In the genomic region with DNA sequence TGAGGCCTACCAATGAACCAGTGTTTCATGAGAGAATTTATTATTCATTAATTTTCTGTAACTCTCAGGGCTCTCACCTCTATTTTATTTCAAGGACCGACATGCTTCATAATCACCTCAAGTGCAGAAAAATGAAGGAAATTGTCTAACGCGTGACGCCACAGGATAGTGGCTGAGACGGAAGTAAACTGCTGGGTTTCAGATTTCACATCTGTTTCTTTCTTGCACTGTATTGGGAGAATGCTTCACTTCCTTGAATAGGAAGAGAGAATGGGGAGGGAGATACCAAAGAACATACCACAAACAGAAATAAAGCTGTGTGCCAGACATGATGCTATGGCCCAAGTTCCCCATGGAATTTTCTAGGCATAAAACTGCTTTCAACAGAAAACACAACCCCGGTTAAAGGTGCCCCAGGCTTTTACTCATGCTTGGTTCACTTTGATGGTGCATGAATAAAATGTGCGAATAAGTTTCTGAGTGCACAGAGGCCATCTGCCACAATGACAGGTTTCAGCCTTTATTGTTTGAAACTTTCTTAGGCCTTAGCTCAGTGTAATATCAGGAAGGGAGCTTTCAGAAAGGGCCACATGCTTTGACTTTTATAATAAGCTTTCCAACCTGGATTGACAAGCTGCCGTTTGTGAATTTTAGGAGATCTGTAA, we compare ENCODE assay signal across 19 cellular contexts.
A peak's percentile ranks its signal among the peaks of the same experiment; 100 is the strongest.
DNase-seq lines count a peak whose midpoint lies in the region; ATAC-seq and TF ChIP-seq lines count a peak whose summit lies in the region.
"Had no signal": no experiment of that assay in that cellular context is flagged by ENCODE, and none has a peak within 500 bp of the region (broad histone marks: within the 10 kb centered on the region; RNA-seq: fewer than 3 reads in every experiment).

No MANE protein-coding gene starts in this region.

- H3K4me3 Mint-ChIP-seq in neural crest cell: no peak overlapping the region
- H3K4me3 Mint-ChIP-seq: B cell; CD8-positive, alpha-beta T cell; T-cell had no signal

- no peaks in the 10 kb centered on the region for H3K27me3 ChIP-seq in A673 (replicated peaks; ENCODE audit: insufficient read depth, low read depth, low read length, poor library complexity)

- CTCF ChIA-PET in A673 (lab: Charles Lee): no interaction called here

- no peaks in the 10 kb centered on the region for H3K9me3 ChIP-seq in A673 (ENCODE audit: low read depth, low read length, poor library complexity, severe bottlenecking)
- H3K9me3 ChIP-seq: Caco-2 had no signal

- no peaks in the 10 kb centered on the region for H3K36me3 Mint-ChIP-seq in neural crest cell (ENCODE audit: low read depth)
- H3K36me3 Mint-ChIP-seq: CD8-positive, alpha-beta T cell; T-cell had no signal

- no peaks in the 10 kb centered on the region for H3K36me3 ChIP-seq in A673 (ENCODE audit: insufficient read depth, low read length, poor library complexity, severe bottlenecking)

- ATAC-seq in GM18867 (IDR thresholded peaks at IDR 0.05; ENCODE audit: unreplicated experiment) (no peak), HG03039 (IDR thresholded peaks at IDR 0.05; ENCODE audit: unreplicated experiment) (no peak)
- ATAC-seq: CD8-positive, alpha-beta T cell; T-cell had no signal

- H3K4me1 ChIP-seq in A673 (ENCODE audit: insufficient read depth, low read length, poor library complexity, severe bottlenecking): no peaks in the 10 kb centered on the region
- H3K4me1 ChIP-seq: Caco-2 had no signal

- no peak overlapping the region for H3K4me3 ChIP-seq in A673 (ENCODE audit: low read depth, low read length, poor library complexity, severe bottlenecking)

- intact Hi-C loops in A673 (cut with micrococcal nuclease; ENCODE audit: unreplicated experiment): no loop called here

- H3K9me3 Mint-ChIP-seq in neural crest cell: no peaks in the 10 kb centered on the region

- H3K27me3 Mint-ChIP-seq in neural crest cell (ENCODE audit: low read depth): no peaks in the 10 kb centered on the region
- H3K27me3 Mint-ChIP-seq: B cell, T-cell had no signal

- POLR2A ChIA-PET in A673 (lab: Charles Lee; ENCODE audit: low non-redundant PET): no interaction called here

- H3K27ac ChIP-seq in A673 (ENCODE audit: low read depth, low read length, poor library complexity, severe bottlenecking): no peak overlapping the region
- H3K27ac ChIP-seq: C4-2B had no signal

- peak overlapping the region; percentile 44 for H3K27ac Mint-ChIP-seq in neural crest cell (ENCODE audit: unreplicated experiment)
- H3K27ac Mint-ChIP-seq: B cell; CD8-positive, alpha-beta T cell; T-cell had no signal

- DNase-seq in A673 (ENCODE audit: low spot score): peak; percentile 16
- peak; percentile 76 for DNase-seq in DMS53 (lab: John Stamatoyannopoulos, UW)
- peak; percentile 53 for DNase-seq in NCI-H510A treated with DMSO at 0.1 percent for 48 hours (lab: John Stamatoyannopoulos, UW)
- no peak for DNase-seq in neural crest cell (ENCODE audit: low read depth, low spot score)
- DNase-seq in superior temporal gyrus (ENCODE audit: extremely low spot score): no peak
- DNase-seq: Caco-2; CD8-positive, alpha-beta T cell; NCI-H1092; NCI-H2029 treated with DMSO at 0.1 percent for 48 hours; NCI-H446 treated with DMSO at 0.1 percent for 48 hours; NCI-H774; NK-92 treated with Interleukin-12 subunit alpha and Interleukin-12 subunit beta, amount 100 ng/mL, for 24 hours; RPMI8226; SHP77; T-cell had no signal

- peaks cover 17% of the 10 kb centered on the region for H3K4me1 Mint-ChIP-seq in neural crest cell
- H3K4me1 Mint-ChIP-seq: B cell, T-cell had no signal

- no TSS peak for BruUV-seq in A673 (replicated peaks; lab: Mats Ljungman, UMichigan)

- TF ChIP-seq CTCF in A673 (conservative IDR thresholded peaks at IDR 0.05; ENCODE audit: low read depth, low read length) (no peak), neural crest cell (conservative IDR thresholded peaks at IDR 0.05) (no peak)

Comparison
In these comparisons a context has a peak if more than half of its experiments do, and no peak if none do; other contexts are left out.
1. DNase-seq: peak in A673 (single experiment), DMS53 (single experiment) and NCI-H510A treated with DMSO at 0.1 percent for 48 hours (single experiment); none in neural crest cell (single experiment) and superior temporal gyrus (single experiment).